ENCODE assay signal across 1 cellular context in the genomic region with DNA sequence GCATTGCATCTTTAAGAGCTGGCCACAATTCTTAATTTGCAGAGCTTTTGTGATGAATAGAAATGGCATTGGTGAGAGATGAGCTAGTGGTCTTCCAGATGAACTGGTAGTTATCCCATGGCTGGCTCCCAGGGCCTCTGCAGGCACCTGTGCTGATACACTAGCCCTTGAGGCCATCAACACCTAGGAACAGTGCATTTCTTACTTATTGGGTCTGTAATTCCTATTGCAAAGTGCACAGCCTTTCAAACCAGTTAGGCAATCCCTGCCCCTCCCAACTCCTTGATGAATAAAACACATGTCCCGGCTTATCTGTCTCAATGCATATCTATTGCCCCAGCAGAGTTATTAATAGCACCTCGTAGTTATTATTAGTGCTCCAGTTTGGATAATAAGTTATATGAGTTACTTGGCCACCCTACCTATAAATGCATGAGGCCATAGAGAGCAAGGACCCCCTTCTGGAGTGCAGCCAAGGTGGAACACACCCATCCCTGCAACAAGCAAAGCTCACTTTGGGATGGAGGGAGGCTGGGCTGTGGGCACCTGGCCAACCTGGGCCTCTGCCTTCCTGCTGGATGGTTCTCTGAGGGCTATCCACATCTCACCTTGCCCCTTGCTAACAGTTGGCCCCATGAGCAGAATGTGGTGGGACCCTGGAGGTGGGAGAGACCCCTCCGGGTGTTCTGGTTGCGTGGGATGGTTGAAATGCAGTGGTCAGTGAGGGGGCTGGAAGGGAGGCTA.
TF ChIP-seq lines count a peak whose summit lies in the region.

No MANE protein-coding gene starts in this region.

TF ChIP-seq in WTC11, 78 proteins besides CTCF, POLR2A, EP300 and RAD21 (continued from another document):
- TF ChIP-seq, protein P1, sequence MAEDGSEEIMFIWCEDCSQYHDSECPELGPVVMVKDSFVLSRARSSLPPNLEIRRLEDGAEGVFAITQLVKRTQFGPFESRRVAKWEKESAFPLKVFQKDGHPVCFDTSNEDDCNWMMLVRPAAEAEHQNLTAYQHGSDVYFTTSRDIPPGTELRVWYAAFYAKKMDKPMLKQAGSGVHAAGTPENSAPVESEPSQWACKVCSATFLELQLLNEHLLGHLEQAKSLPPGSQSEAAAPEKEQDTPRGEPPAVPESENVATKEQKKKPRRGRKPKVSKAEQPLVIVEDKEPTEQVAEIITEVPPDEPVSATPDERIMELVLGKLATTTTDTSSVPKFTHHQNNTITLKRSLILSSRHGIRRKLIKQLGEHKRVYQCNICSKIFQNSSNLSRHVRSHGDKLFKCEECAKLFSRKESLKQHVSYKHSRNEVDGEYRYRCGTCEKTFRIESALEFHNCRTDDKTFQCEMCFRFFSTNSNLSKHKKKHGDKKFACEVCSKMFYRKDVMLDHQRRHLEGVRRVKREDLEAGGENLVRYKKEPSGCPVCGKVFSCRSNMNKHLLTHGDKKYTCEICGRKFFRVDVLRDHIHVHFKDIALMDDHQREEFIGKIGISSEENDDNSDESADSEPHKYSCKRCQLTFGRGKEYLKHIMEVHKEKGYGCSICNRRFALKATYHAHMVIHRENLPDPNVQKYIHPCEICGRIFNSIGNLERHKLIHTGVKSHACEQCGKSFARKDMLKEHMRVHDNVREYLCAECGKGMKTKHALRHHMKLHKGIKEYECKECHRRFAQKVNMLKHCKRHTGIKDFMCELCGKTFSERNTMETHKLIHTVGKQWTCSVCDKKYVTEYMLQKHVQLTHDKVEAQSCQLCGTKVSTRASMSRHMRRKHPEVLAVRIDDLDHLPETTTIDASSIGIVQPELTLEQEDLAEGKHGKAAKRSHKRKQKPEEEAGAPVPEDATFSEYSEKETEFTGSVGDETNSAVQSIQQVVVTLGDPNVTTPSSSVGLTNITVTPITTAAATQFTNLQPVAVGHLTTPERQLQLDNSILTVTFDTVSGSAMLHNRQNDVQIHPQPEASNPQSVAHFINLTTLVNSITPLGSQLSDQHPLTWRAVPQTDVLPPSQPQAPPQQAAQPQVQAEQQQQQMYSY (CRISPR knock-in tag; IDR thresholded peaks at IDR 0.05): no peak
- TF ChIP-seq NFATC4 (CRISPR knock-in tag; IDR thresholded peaks at IDR 0.05): no peak
- TF ChIP-seq, protein P2, sequence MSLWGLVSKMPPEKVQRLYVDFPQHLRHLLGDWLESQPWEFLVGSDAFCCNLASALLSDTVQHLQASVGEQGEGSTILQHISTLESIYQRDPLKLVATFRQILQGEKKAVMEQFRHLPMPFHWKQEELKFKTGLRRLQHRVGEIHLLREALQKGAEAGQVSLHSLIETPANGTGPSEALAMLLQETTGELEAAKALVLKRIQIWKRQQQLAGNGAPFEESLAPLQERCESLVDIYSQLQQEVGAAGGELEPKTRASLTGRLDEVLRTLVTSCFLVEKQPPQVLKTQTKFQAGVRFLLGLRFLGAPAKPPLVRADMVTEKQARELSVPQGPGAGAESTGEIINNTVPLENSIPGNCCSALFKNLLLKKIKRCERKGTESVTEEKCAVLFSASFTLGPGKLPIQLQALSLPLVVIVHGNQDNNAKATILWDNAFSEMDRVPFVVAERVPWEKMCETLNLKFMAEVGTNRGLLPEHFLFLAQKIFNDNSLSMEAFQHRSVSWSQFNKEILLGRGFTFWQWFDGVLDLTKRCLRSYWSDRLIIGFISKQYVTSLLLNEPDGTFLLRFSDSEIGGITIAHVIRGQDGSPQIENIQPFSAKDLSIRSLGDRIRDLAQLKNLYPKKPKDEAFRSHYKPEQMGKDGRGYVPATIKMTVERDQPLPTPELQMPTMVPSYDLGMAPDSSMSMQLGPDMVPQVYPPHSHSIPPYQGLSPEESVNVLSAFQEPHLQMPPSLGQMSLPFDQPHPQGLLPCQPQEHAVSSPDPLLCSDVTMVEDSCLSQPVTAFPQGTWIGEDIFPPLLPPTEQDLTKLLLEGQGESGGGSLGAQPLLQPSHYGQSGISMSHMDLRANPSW (CRISPR knock-in tag; conservative IDR thresholded peaks at IDR 0.05; ENCODE audit: low read depth): no peak
- TF ChIP-seq EMX1 (CRISPR knock-in tag; IDR thresholded peaks at IDR 0.05): no peak
- TF ChIP-seq, protein P3, sequence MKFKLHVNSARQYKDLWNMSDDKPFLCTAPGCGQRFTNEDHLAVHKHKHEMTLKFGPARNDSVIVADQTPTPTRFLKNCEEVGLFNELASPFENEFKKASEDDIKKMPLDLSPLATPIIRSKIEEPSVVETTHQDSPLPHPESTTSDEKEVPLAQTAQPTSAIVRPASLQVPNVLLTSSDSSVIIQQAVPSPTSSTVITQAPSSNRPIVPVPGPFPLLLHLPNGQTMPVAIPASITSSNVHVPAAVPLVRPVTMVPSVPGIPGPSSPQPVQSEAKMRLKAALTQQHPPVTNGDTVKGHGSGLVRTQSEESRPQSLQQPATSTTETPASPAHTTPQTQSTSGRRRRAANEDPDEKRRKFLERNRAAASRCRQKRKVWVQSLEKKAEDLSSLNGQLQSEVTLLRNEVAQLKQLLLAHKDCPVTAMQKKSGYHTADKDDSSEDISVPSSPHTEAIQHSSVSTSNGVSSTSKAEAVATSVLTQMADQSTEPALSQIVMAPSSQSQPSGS (CRISPR knock-in tag; IDR thresholded peaks at IDR 0.05; ENCODE audit: borderline replicate concordance, low read depth): no peak
